9 cellular contexts compared by ENCODE assay signal in the genomic region with DNA sequence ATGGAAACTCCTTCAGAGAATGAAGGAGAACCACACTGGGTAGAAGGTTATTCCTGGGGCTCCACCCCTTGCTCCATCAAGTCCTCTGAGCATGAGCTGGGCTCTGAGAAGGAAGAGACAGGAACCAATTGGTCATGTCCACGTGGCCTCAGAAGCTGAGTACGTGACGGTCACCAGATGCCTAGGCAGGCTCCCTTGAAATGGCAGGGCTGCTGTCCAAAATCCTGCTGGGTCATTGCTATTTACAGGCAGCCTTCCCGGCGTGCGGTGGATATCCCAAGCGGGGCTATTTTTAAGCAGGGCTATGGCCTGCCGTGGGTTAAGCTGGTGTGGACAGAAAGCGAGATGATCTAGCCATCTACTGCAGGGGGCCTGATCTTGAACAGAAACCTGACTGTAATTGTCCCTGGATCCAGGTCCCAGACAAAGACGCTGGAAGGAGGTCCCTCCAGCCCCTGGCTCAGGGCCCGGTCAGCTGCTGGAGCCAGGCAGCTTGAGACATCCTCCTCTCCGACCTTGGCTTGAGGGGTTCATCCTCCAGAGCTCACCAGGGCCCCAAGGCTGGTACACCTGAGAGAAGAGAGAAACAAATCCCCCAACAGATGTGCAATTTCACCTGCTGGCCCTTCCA. TPM values are rescaled to one million over a fixed set of nuclear protein-coding genes. Genes with fewer than 3 reads are reported as not detected.
A peak's percentile ranks its signal among the peaks of the same experiment; 100 is the strongest.
DNase-seq lines count a peak whose midpoint lies in the region; ATAC-seq and TF ChIP-seq lines count a peak whose summit lies in the region.
"Had no signal": no experiment of that assay in that cellular context is flagged by ENCODE, and none has a peak within 500 bp of the region (broad histone marks: within the 10 kb centered on the region; RNA-seq: fewer than 3 reads in every experiment).

No MANE protein-coding gene starts in this region.

- H2BK5ac ChIP-seq in neuronal stem cell (ENCODE audit: low read length) = no peak overlapping the region

- intact Hi-C loops in Right ventricle myocardium inferior (cut with DNase I) = loop anchor here (2.0 kb wide), 1 partner anchor 824 kb away; a partner anchor contains a TSS

- peak overlapping the region; percentile 81 for H3K9ac ChIP-seq in adipocyte (ENCODE audit: low read length)
- no peak overlapping the region for H3K9ac ChIP-seq in neuronal stem cell (ENCODE audit: low read depth, low read length, poor library complexity)
- no peak overlapping the region for H3K9ac ChIP-seq in MM.1S (ENCODE audit: low read length)

- no peaks in the 10 kb centered on the region for H3K79me2 ChIP-seq in MM.1S (ENCODE audit: low read length)

- no peak overlapping the region for H4K8ac ChIP-seq in neuronal stem cell (ENCODE audit: low read depth, low read length)

- H2AK5ac ChIP-seq in neuronal stem cell (ENCODE audit: low read depth, low read length) = peak overlapping the region; percentile 2

- no CpG with 5 or more reads among the region's 12 CpGs for WGBS in neuronal stem cell (ENCODE audit: extremely low coverage in 2 of 2, insufficient read length in 2 of 2, insufficient replicate concordance in 1 of 2), 2 donors
- 26% methylated on average over 12 of the region's 12 CpGs for WGBS in urinary bladder

- H3K27me3 ChIP-seq in adipocyte (replicated peaks; ENCODE audit: control insufficient read depth, insufficient read depth, low read length) (no peaks in the 10 kb centered on the region), neuronal stem cell (ENCODE audit: control insufficient read depth in 3 of 3, insufficient read depth in 3 of 3, low read depth in 1 of 3, low read length in 3 of 3) (peaks cover 0 to 2% (median 0%) of the 10 kb centered on the region in 3 experiments), MM.1S (replicated peaks; ENCODE audit: insufficient read depth, low read length) (no peaks in the 10 kb centered on the region)

- H3K79me1 ChIP-seq in neuronal stem cell (ENCODE audit: low read depth, low read length) = no peaks in the 10 kb centered on the region

- no peaks in the 10 kb centered on the region for H3F3A ChIP-seq in MM.1S (ENCODE audit: insufficient read depth, low read length)

- H2BK120ac ChIP-seq in neuronal stem cell (ENCODE audit: low read depth, low read length) = no peak overlapping the region

- H2BK12ac ChIP-seq in neuronal stem cell (ENCODE audit: low read length) = no peak overlapping the region

- peak; percentile 78 for ATAC-seq in Right ventricle myocardium inferior
- no peak for ATAC-seq in GM18861 (IDR thresholded peaks at IDR 0.05; ENCODE audit: unreplicated experiment)

- peaks cover 26% of the 10 kb centered on the region for H3K4me1 ChIP-seq in adipocyte (ENCODE audit: control insufficient read depth, insufficient read depth, low read length)
- H3K4me1 ChIP-seq in neuronal stem cell (ENCODE audit: control insufficient read depth in 2 of 2, insufficient read depth in 1 of 2, low read depth in 1 of 2, low read length in 2 of 2) = peaks cover 0 to 3% of the 10 kb centered on the region in 2 donors
- peaks cover 3% of the 10 kb centered on the region for H3K4me1 ChIP-seq in urinary bladder (ENCODE audit: insufficient read depth)
- H3K4me1 ChIP-seq in MM.1S (ENCODE audit: low read length) = no peaks in the 10 kb centered on the region

- no peak overlapping the region for H3K18ac ChIP-seq in neuronal stem cell (ENCODE audit: low read length)

- TF ChIP-seq CTCF in MM.1S (IDR thresholded peaks at IDR 0.05; ENCODE audit: low read length) = no peak

- H4K91ac ChIP-seq in neuronal stem cell (ENCODE audit: low read depth, low read length, poor library complexity) = no peak overlapping the region

- H2AFZ ChIP-seq in neuronal stem cell (ENCODE audit: low read length) (no peak overlapping the region), MM.1S (ENCODE audit: low read length) (no peak overlapping the region)

- no peak overlapping the region for H2BK15ac ChIP-seq in neuronal stem cell (ENCODE audit: low read length)

- no peak overlapping the region for H3K14ac ChIP-seq in neuronal stem cell (ENCODE audit: low read length)

- H3K4me2 ChIP-seq in neuronal stem cell (ENCODE audit: insufficient read depth, low read length, poor library complexity, severe bottlenecking) = peak overlapping the region; percentile 90
- no peak overlapping the region for H3K4me2 ChIP-seq in MM.1S (ENCODE audit: low read depth, low read length)

- H3K36me3 ChIP-seq in adipocyte (ENCODE audit: control insufficient read depth, insufficient read depth, low read length, severe bottlenecking) (no peaks in the 10 kb centered on the region), neuronal stem cell (replicated peaks in 1 of 2; ENCODE audit: control insufficient read depth in 2 of 2, insufficient read depth in 2 of 2, low read length in 2 of 2) (peaks cover 0 to 11% of the 10 kb centered on the region in 2 donors), urinary bladder (ENCODE audit: insufficient read depth) (no peaks in the 10 kb centered on the region), MM.1S (replicated peaks; ENCODE audit: insufficient read depth, low read length) (no peaks in the 10 kb centered on the region)

- no peaks in the 10 kb centered on the region for H3K9me3 ChIP-seq in adipocyte (ENCODE audit: control insufficient read depth, low read length)
- no peaks in the 10 kb centered on the region for H3K9me3 ChIP-seq in neuronal stem cell (replicated peaks in 1 of 2; ENCODE audit: control insufficient read depth in 2 of 2, insufficient read depth in 1 of 2, low read depth in 1 of 2, low read length in 2 of 2)
- H3K9me3 ChIP-seq in MM.1S (replicated peaks; ENCODE audit: insufficient read depth, low read length) = no peaks in the 10 kb centered on the region

- no peaks in the 10 kb centered on the region for H4K20me1 ChIP-seq in MM.1S (ENCODE audit: insufficient read depth, low read length)

- DNase-seq in adipocyte (ENCODE audit: low read depth) (no peak), Right ventricle myocardium inferior (ENCODE audit: missing footprints) (peak; percentile 88), neuronal stem cell (ENCODE audit: low spot score) (no peak), MM.1S (no peak), NCI-H2107 treated with DMSO at 0.1 percent for 48 hours (lab: John Stamatoyannopoulos, UW; ENCODE audit: unreplicated experiment) (no peak)
- DNase-seq: T-cell had no signal

- no peak overlapping the region for H3K4ac ChIP-seq in neuronal stem cell (ENCODE audit: low read length)

- H3K4me3 ChIP-seq in adipocyte (ENCODE audit: low read length) = peak overlapping the region; percentile 83
- no peak overlapping the region for H3K4me3 ChIP-seq in neuronal stem cell (ENCODE audit: low read length in 2 of 2)
- peak overlapping the region; percentile 31 for H3K4me3 ChIP-seq in urinary bladder (ENCODE audit: low read depth, low read length)
- H3K4me3 ChIP-seq in MM.1S (ENCODE audit: low read length) = no peak overlapping the region

- peak overlapping the region; percentile 68 for H3K23ac ChIP-seq in neuronal stem cell (ENCODE audit: low read depth, low read length, poor library complexity)

- H3K9me2 ChIP-seq in MM.1S (replicated peaks; ENCODE audit: insufficient read depth, low read length) = no peaks in the 10 kb centered on the region

- H3K27ac ChIP-seq in neuronal stem cell (replicated peaks; ENCODE audit: low read length) (no peak overlapping the region), urinary bladder (ENCODE audit: low read depth) (no peak overlapping the region), MM.1S (ENCODE audit: low read length) (no peak overlapping the region)

RNA-seq across cellular contexts. Expression of a gene that starts 0.6 kb away (rescaled TPM):
- total RNA-seq in Right ventricle myocardium inferior (1,804 TPM), urinary bladder (6.9 TPM)
- not detected for polyA plus RNA-seq in neuronal stem cell (2013, experiment 1 of 2)
- polyA plus RNA-seq in neuronal stem cell (2013, experiment 2 of 2) = 0.06 TPM
- polyA plus RNA-seq in urinary bladder = 8.4 TPM
- total RNA-seq: neural crest cell had no signal

Comparison
In these comparisons a context has a peak if more than half of its experiments do, and no peak if none do; other contexts are left out.
1. H3K4me3 ChIP-seq: peak in adipocyte (single experiment) and urinary bladder (single experiment); none in neuronal stem cell (0 of 2) and MM.1S (single experiment).
2. RNA of a gene that starts 0.6 kb away (total RNA-seq): 1,804 TPM in Right ventricle myocardium inferior (single experiment); 6.9 TPM in urinary bladder (single experiment); every median in the first group is over 100 times any median in the second.